1 cellular context compared by ENCODE assay signal in the genomic region with DNA sequence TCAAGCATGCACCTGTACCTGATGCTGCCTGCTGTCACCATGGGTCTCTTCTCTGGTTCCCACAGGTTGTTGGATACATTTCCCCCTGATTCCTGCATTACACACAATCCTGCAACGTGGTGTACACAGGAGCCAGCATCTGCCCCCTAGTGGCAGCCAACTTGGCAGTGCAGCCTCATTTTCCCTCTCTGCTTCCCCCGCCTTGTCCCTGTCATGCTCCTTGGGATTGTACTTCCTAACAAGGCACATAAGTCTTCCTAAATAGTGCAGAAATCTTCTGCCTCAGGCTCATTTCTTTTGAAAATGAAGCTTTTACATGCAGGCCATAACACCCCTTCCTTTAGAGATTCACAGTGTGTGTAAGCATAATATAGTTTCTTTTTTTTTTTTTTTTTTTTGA.
TF ChIP-seq lines count a peak whose summit lies in the region.

No MANE protein-coding gene starts in this region.

TF ChIP-seq in SK-N-SH treated with all-trans-retinoic acid at 6 μM for 48 hours, 23 proteins besides CTCF, POLR2A, EP300 and RAD21 (continued from another document):
- TF ChIP-seq CREB5 (CRISPR knock-in tag; IDR thresholded peaks at IDR 0.05; ENCODE audit: low read depth): no peak
- no peak for TF ChIP-seq ZFP3 (CRISPR knock-in tag; IDR thresholded peaks at IDR 0.05)
- no peak for TF ChIP-seq CSDC2 (CRISPR knock-in tag; IDR thresholded peaks at IDR 0.05)
